In the genomic region with DNA sequence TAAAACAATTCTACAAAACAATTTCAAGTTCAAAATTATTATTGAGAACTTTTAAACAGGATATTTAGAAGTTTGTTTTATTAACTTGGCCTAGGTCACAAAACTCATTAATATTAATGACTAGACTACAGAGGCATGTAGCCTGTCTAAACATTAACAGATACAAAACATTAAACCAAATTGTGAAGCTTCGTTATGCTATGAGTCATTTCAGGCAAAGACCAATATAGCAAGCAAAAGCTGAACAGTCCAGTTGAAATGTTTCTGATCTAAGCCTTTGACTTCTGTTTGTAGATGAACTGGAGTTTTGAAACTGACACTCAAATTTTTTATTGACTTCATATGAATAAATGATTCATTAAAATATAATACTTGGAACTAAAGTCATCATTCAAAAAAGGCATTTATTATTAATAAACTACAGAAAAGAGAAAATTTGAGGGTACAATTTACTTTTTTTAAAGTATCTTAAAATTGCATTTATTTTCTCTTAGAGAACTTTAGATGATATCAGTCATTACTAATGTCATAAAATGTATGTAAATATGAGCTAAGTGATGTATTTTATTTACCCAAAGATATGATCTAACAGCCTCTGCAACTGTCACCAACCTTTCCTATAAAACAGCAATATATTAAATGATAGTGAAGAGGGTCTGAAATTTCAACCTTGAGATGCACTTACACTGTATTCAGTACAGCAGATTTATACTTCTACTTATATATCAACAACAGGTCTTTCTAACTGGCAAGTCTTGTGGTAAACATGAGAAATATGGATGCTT, we compare ENCODE assay signal across 11 cellular contexts.
A peak's percentile ranks its signal among the peaks of the same experiment; 100 is the strongest.
DNase-seq lines count a peak whose midpoint lies in the region; ATAC-seq and TF ChIP-seq lines count a peak whose summit lies in the region.
"Had no signal": no experiment of that assay in that cellular context is flagged by ENCODE, and none has a peak within 500 bp of the region (broad histone marks: within the 10 kb centered on the region; RNA-seq: fewer than 3 reads in every experiment).

No MANE protein-coding gene starts in this region.

- H3K4me3 Mint-ChIP-seq in activated T-helper 2 cell treated with anti-CD3 and anti-CD28 coated beads, Interferon-gamma antibody, Interleukin-2, Interleukin-4, amounts not matched to agents 10 μg/mL and 5 μg/mL and 100 μg/mL, durations not matched to agents 14 hours and 24 hours and 36 hours (ENCODE audit: low read depth), result no peak overlapping the region
- no peak overlapping the region for H3K4me3 Mint-ChIP-seq in natural killer cell treated with Interleukin-12 subunit alpha and Interleukin-12 subunit beta and Interleukin-15 and Interleukin-18, amount 100 ng/mL, for 72 hours
- H3K4me3 Mint-ChIP-seq: activated T-helper 1 cell treated with anti-CD3 and anti-CD28 coated beads, Interleukin-12 subunit alpha, Interleukin-12 subunit beta, Interleukin-2, Interleukin-4 antibody, amounts not matched to agents 30 ng/mL and 10 ng/mL and 1 ng/mL, durations not matched to agents 14 hours and 24 hours and 36 hours had no signal

- H3K36me3 ChIP-seq in Peyer's patch, result no peaks in the 10 kb centered on the region

- no peak for TF ChIP-seq POLR2A in Peyer's patch (IDR thresholded peaks at IDR 0.05)

- no peaks in the 10 kb centered on the region for H3K36me3 Mint-ChIP-seq in activated T-helper 2 cell treated with anti-CD3 and anti-CD28 coated beads, Interferon-gamma antibody, Interleukin-2, Interleukin-4, amounts not matched to agents 10 μg/mL and 5 μg/mL and 100 μg/mL, durations not matched to agents 14 hours and 24 hours and 36 hours (ENCODE audit: low read depth)
- peaks cover 21% of the 10 kb centered on the region for H3K36me3 Mint-ChIP-seq in natural killer cell treated with Interleukin-12 subunit alpha and Interleukin-12 subunit beta and Interleukin-15 and Interleukin-18, amount 100 ng/mL, for 72 hours

- peaks cover 11% of the 10 kb centered on the region for H3K9me3 Mint-ChIP-seq in activated T-helper 2 cell treated with anti-CD3 and anti-CD28 coated beads, Interferon-gamma antibody, Interleukin-2, Interleukin-4, amounts not matched to agents 10 μg/mL and 5 μg/mL and 100 μg/mL, durations not matched to agents 14 hours and 24 hours and 36 hours
- H3K9me3 Mint-ChIP-seq in natural killer cell treated with Interleukin-12 subunit alpha and Interleukin-12 subunit beta and Interleukin-15 and Interleukin-18, amount 100 ng/mL, for 72 hours, result peaks cover 7% of the 10 kb centered on the region

- peaks cover 0 to 13% (median 0%) of the 10 kb centered on the region in 4 donors for H3K9me3 ChIP-seq in Peyer's patch

- intact Hi-C loops in activated T-helper 2 cell treated with anti-CD3 and anti-CD28 coated beads, Interferon-gamma antibody, Interleukin-2, Interleukin-4, amounts not matched to agents 10 μg/mL and 5 μg/mL and 100 μg/mL, durations not matched to agents 14 hours and 24 hours and 36 hours (cut with micrococcal nuclease), result no loop called here

- no peaks in the 10 kb centered on the region for H3K27me3 Mint-ChIP-seq in activated T-helper 2 cell treated with anti-CD3 and anti-CD28 coated beads, Interferon-gamma antibody, Interleukin-2, Interleukin-4, amounts not matched to agents 10 μg/mL and 5 μg/mL and 100 μg/mL, durations not matched to agents 14 hours and 24 hours and 36 hours (ENCODE audit: low read depth)
- H3K27me3 Mint-ChIP-seq in natural killer cell treated with Interleukin-12 subunit alpha and Interleukin-12 subunit beta and Interleukin-15 and Interleukin-18, amount 100 ng/mL, for 72 hours, result no peaks in the 10 kb centered on the region

- H3K4me3 ChIP-seq in Peyer's patch, result no peak overlapping the region
- H3K4me3 ChIP-seq: SK-N-MC had no signal

- ATAC-seq in GM18508 (IDR thresholded peaks at IDR 0.05; ENCODE audit: insufficient read depth, unreplicated experiment) (peak; percentile 100), GM21723 (IDR thresholded peaks at IDR 0.05; ENCODE audit: unreplicated experiment) (peak; percentile 94), HG03432 (IDR thresholded peaks at IDR 0.05; ENCODE audit: unreplicated experiment) (peak; percentile 98)
- no peak for ATAC-seq in natural killer cell treated with Interleukin-12 subunit alpha and Interleukin-12 subunit beta and Interleukin-15 and Interleukin-18, amount 100 ng/mL, for 72 hours

- H3K27me3 ChIP-seq in Peyer's patch, result no peaks in the 10 kb centered on the region

- H3K27ac Mint-ChIP-seq in activated T-helper 2 cell treated with anti-CD3 and anti-CD28 coated beads, Interferon-gamma antibody, Interleukin-2, Interleukin-4, amounts not matched to agents 10 μg/mL and 5 μg/mL and 100 μg/mL, durations not matched to agents 14 hours and 24 hours and 36 hours, result no peak overlapping the region
- H3K27ac Mint-ChIP-seq in natural killer cell treated with Interleukin-12 subunit alpha and Interleukin-12 subunit beta and Interleukin-15 and Interleukin-18, amount 100 ng/mL, for 72 hours, result no peak overlapping the region
- H3K27ac Mint-ChIP-seq: activated T-helper 1 cell treated with anti-CD3 and anti-CD28 coated beads, Interleukin-12 subunit alpha, Interleukin-12 subunit beta, Interleukin-2, Interleukin-4 antibody, amounts not matched to agents 30 ng/mL and 10 ng/mL and 1 ng/mL, durations not matched to agents 14 hours and 24 hours and 36 hours had no signal

- H3K4me1 Mint-ChIP-seq in activated T-helper 2 cell treated with anti-CD3 and anti-CD28 coated beads, Interferon-gamma antibody, Interleukin-2, Interleukin-4, amounts not matched to agents 10 μg/mL and 5 μg/mL and 100 μg/mL, durations not matched to agents 14 hours and 24 hours and 36 hours (ENCODE audit: low read depth), result peaks cover 2% of the 10 kb centered on the region
- peaks cover 2 to 9% of the 10 kb centered on the region in 2 donors for H3K4me1 Mint-ChIP-seq in natural killer cell treated with Interleukin-12 subunit alpha and Interleukin-12 subunit beta and Interleukin-15 and Interleukin-18, amount 100 ng/mL, for 72 hours (ENCODE audit: low read depth in 2 of 2)

- no peak overlapping the region for H3K27ac ChIP-seq in Peyer's patch
- H3K27ac ChIP-seq: SK-N-MC had no signal

- H3K4me1 ChIP-seq in Peyer's patch, result no peaks in the 10 kb centered on the region

- TF ChIP-seq CTCF in Peyer's patch (IDR thresholded peaks at IDR 0.05), result no peak

- DNase-seq in iris pigment epithelial cell (ENCODE audit: low read depth) (peak; percentile 54), Peyer's patch (no peak), HUDEP-2 (lab: John Stamatoyannopoulos, UW; ENCODE audit: unreplicated experiment in 76 of 76) (no peak)
- DNase-seq in activated T-helper 2 cell treated with anti-CD3 and anti-CD28 coated beads, Interferon-gamma antibody, Interleukin-2, Interleukin-4, amounts not matched to agents 10 μg/mL and 5 μg/mL and 100 μg/mL, durations not matched to agents 14 hours and 24 hours and 36 hours (ENCODE audit: low spot score), result no peak
- DNase-seq in natural killer cell treated with Interleukin-12 subunit alpha and Interleukin-12 subunit beta and Interleukin-15 and Interleukin-18, amount 100 ng/mL, for 72 hours (ENCODE audit: low spot score), result no peak
- DNase-seq: Kasumi-1 had no signal

Comparison
In these comparisons a context has a peak if more than half of its experiments do, and no peak if none do; other contexts are left out.
1. ATAC-seq: peak in GM18508 (single experiment), GM21723 (single experiment) and HG03432 (single experiment); none in natural killer cell treated with Interleukin-12 subunit alpha and Interleukin-12 subunit beta and Interleukin-15 and Interleukin-18, amount 100 ng/mL, for 72 hours (0 of 2).